15 cellular contexts compared by ENCODE assay signal in genomic region chr3:9409981-9410849, GRCh38. TPM values are rescaled to one million over a fixed set of nuclear protein-coding genes. Genes with fewer than 3 reads are reported as not detected.
DNase-seq lines count a peak whose midpoint lies in the region; ATAC-seq and TF ChIP-seq lines count a peak whose summit lies in the region.
"Had no signal": no experiment of that assay in that cellular context is flagged by ENCODE, and none has a peak within 500 bp of the region (broad histone marks: within the 10 kb centered on the region; RNA-seq: fewer than 3 reads in every experiment).

No MANE protein-coding gene starts in this region.

- ATAC-seq in activated B cell treated with CpG ODN at 0.5 μM for 24 hours (ENCODE audit: low read depth), result peak; percentile 64
- peak; percentile 60 for ATAC-seq in stimulated activated memory B cell treated with anti-CD40 and anti-IgM and Interleukin-4, amounts not matched to agents 10 μg/mL and 1 μg/mL and 100 μg/mL, for 72 hours

- H4K20me1 ChIP-seq in Karpas-422 (ENCODE audit: insufficient read depth, low read depth, low read length), result peaks cover 62% of the 10 kb centered on the region

- H3K4me1 ChIP-seq in Karpas-422 (ENCODE audit: low read length), result peaks cover 52% of the 10 kb centered on the region

- no peak overlapping the region for H3K4me3 ChIP-seq in Karpas-422 (ENCODE audit: low read length)
- H3K4me3 ChIP-seq: HAP-1, ovary had no signal

- peak overlapping the region; percentile 38 for H3K27ac ChIP-seq in Karpas-422 (ENCODE audit: low read length)

- peaks cover 74% of the 10 kb centered on the region for H3K4me1 Mint-ChIP-seq in activated T-cell treated with anti-CD3 and anti-CD28 coated beads, Interleukin-2, amount 50 U/mL, for 24 hours (ENCODE audit: low read depth)
- H3K4me1 Mint-ChIP-seq in activated B cell treated with CpG ODN at 0.5 μM for 24 hours, result peaks cover 77% of the 10 kb centered on the region
- peaks cover 48% of the 10 kb centered on the region for H3K4me1 Mint-ChIP-seq in stimulated activated memory B cell treated with anti-CD40 and anti-IgM and Interleukin-4, amounts not matched to agents 10 μg/mL and 1 μg/mL and 100 μg/mL, for 72 hours

- intact Hi-C loops in activated B cell treated with CpG ODN at 0.5 μM for 24 hours (cut with micrococcal nuclease), result no loop called here

- no peak overlapping the region for H3K9ac ChIP-seq in Karpas-422 (ENCODE audit: low read length)
- H3K9ac ChIP-seq: SK-N-SH had no signal

- POLR2A ChIA-PET in activated B cell treated with CpG ODN at 0.5 μM for 24 hours (lab: Charles Lee), result interaction anchor here (1.1 to 2.1 kb wide), 3 partner anchors 11 to 47 kb away, joined by 4 to 26 read pairs (median 5); partner anchors contain the start of genes SETD5 and THUMPD3

- no peaks in the 10 kb centered on the region for H3K9me3 Mint-ChIP-seq in activated T-cell treated with anti-CD3 and anti-CD28 coated beads, Interleukin-2, amount 50 U/mL, for 24 hours
- no peaks in the 10 kb centered on the region for H3K9me3 Mint-ChIP-seq in activated B cell treated with CpG ODN at 0.5 μM for 24 hours
- H3K9me3 Mint-ChIP-seq in stimulated activated memory B cell treated with anti-CD40 and anti-IgM and Interleukin-4, amounts not matched to agents 10 μg/mL and 1 μg/mL and 100 μg/mL, for 72 hours, result peaks cover 2% of the 10 kb centered on the region

- H3K9me2 ChIP-seq in Karpas-422 (replicated peaks; ENCODE audit: insufficient read depth, low read length), result no peaks in the 10 kb centered on the region
- H3K9me2 ChIP-seq: SK-N-SH had no signal

- H3K79me2 ChIP-seq in Karpas-422 (ENCODE audit: low read length), result peaks cover 100% of the 10 kb centered on the region

- H3K4me2 ChIP-seq in Karpas-422 (ENCODE audit: low read depth, low read length, poor library complexity, severe bottlenecking), result peak overlapping the region; percentile 2
- H3K4me2 ChIP-seq: SK-N-SH had no signal

- no peak for DNase-seq in activated T-cell treated with anti-CD3 and anti-CD28 coated beads, Interleukin-2, amount 50 U/mL, for 24 hours
- no peak for DNase-seq in activated T-cell treated with anti-CD3 and anti-CD28 coated beads for 4 hours
- DNase-seq in Karpas-422, result no peak
- no peak for DNase-seq in activated B cell treated with CpG ODN at 0.5 μM for 24 hours
- no peak for DNase-seq in SHP77 (lab: John Stamatoyannopoulos, UW)
- no peak for DNase-seq in amygdala (lab: John Stamatoyannopoulos, UW)
- no peak for DNase-seq in NCI-H526 (lab: John Stamatoyannopoulos, UW)
- DNase-seq: activated CD4-positive, alpha-beta T cell treated with anti-CD3 and anti-CD28 coated beads for 4 hours; activated gamma-delta T cell treated with Interleukin-2 at 50 U/mL for 16 hours; NCI-H1436; NCI-H510A; ovary; SK-N-SH had no signal

- H3K27ac Mint-ChIP-seq in activated T-cell treated with anti-CD3 and anti-CD28 coated beads, Interleukin-2, amount 50 U/mL, for 24 hours, result peak overlapping the region; percentile 29
- H3K27ac Mint-ChIP-seq in activated B cell treated with CpG ODN at 0.5 μM for 24 hours, result peak overlapping the region; percentile 19
- H3K27ac Mint-ChIP-seq in stimulated activated memory B cell treated with anti-CD40 and anti-IgM and Interleukin-4, amounts not matched to agents 10 μg/mL and 1 μg/mL and 100 μg/mL, for 72 hours, result peak overlapping the region; percentile 70

- TF ChIP-seq CTCF in activated B cell treated with CpG ODN at 0.5 μM for 24 hours (IDR thresholded peaks at IDR 0.05), result no peak

- H3K36me3 Mint-ChIP-seq in activated T-cell treated with anti-CD3 and anti-CD28 coated beads, Interleukin-2, amount 50 U/mL, for 24 hours (ENCODE audit: low read depth), result peaks cover 54% of the 10 kb centered on the region
- peaks cover 6% of the 10 kb centered on the region for H3K36me3 Mint-ChIP-seq in activated B cell treated with CpG ODN at 0.5 μM for 24 hours (ENCODE audit: low read depth)
- H3K36me3 Mint-ChIP-seq in stimulated activated memory B cell treated with anti-CD40 and anti-IgM and Interleukin-4, amounts not matched to agents 10 μg/mL and 1 μg/mL and 100 μg/mL, for 72 hours, result peaks cover 12% of the 10 kb centered on the region

- H2AFZ ChIP-seq in Karpas-422 (ENCODE audit: low read length), result no peak overlapping the region

- H3K27me3 ChIP-seq in Karpas-422 (ENCODE audit: low read length), result no peaks in the 10 kb centered on the region
- H3K27me3 ChIP-seq: ovary had no signal

- peaks cover 12% of the 10 kb centered on the region for H3K36me3 ChIP-seq in Karpas-422 (ENCODE audit: insufficient read depth, low read length)
- H3K36me3 ChIP-seq: ovary had no signal

- no peak overlapping the region for H3K4me3 Mint-ChIP-seq in activated T-cell treated with anti-CD3 and anti-CD28 coated beads, Interleukin-2, amount 50 U/mL, for 24 hours
- no peak overlapping the region for H3K4me3 Mint-ChIP-seq in activated B cell treated with CpG ODN at 0.5 μM for 24 hours
- H3K4me3 Mint-ChIP-seq in stimulated activated memory B cell treated with anti-CD40 and anti-IgM and Interleukin-4, amounts not matched to agents 10 μg/mL and 1 μg/mL and 100 μg/mL, for 72 hours, result no peak overlapping the region

- H3K27me3 Mint-ChIP-seq in activated T-cell treated with anti-CD3 and anti-CD28 coated beads, Interleukin-2, amount 50 U/mL, for 24 hours, result no peaks in the 10 kb centered on the region
- H3K27me3 Mint-ChIP-seq in activated B cell treated with CpG ODN at 0.5 μM for 24 hours, result no peaks in the 10 kb centered on the region
- H3K27me3 Mint-ChIP-seq in stimulated activated memory B cell treated with anti-CD40 and anti-IgM and Interleukin-4, amounts not matched to agents 10 μg/mL and 1 μg/mL and 100 μg/mL, for 72 hours, result no peaks in the 10 kb centered on the region

- no peaks in the 10 kb centered on the region for H3K9me3 ChIP-seq in Karpas-422 (ENCODE audit: low read length)
- H3K9me3 ChIP-seq: HAP-1, ovary, SK-N-SH had no signal

- CTCF ChIA-PET in activated B cell treated with CpG ODN at 0.5 μM for 24 hours (lab: Charles Lee), result interaction anchor here (2.0 kb wide), 1 partner anchor 11 kb away, joined by 6 read pairs; no protein-coding TSS in a partner anchor

RNA-seq across cellular contexts. Expression of gene SETD5, which starts 12.8 kb away (rescaled TPM):
- 72.4 and 111 TPM in 2 replicates for total RNA-seq in Karpas-422 (2014; rRNA removed; shearing (Covaris generic); ENCODE audit: low replicate concordance)
- 144 and 162 TPM in 2 replicates for total RNA-seq in activated B cell treated with CpG ODN at 0.5 μM for 24 hours

RNA-seq across cellular contexts. Expression of gene THUMPD3, which starts 47.4 kb away (rescaled TPM):
- total RNA-seq in Karpas-422 (2014; rRNA removed; shearing (Covaris generic); ENCODE audit: low replicate concordance), result 28.2 and 50.4 TPM in 2 replicates
- 34.3 and 42.0 TPM in 2 replicates for total RNA-seq in activated B cell treated with CpG ODN at 0.5 μM for 24 hours

Comparison
In these comparisons a context has a peak if more than half of its experiments do, and no peak if none do; other contexts are left out.
1. H3K27ac Mint-ChIP-seq: peak in every context shown above with its lines; median percentile 70 in stimulated activated memory B cell treated with anti-CD40 and anti-IgM and Interleukin-4, amounts not matched to agents 10 μg/mL and 1 μg/mL and 100 μg/mL, for 72 hours; 29 in activated T-cell treated with anti-CD3 and anti-CD28 coated beads, Interleukin-2, amount 50 U/mL, for 24 hours; 19 in activated B cell treated with CpG ODN at 0.5 μM for 24 hours.